ENCODE assay signal across 8 cellular contexts in genomic region chr1:41380979-41381690, GRCh38. TPM values are rescaled to one million over a fixed set of nuclear protein-coding genes. Genes with fewer than 3 reads are reported as not detected.
A peak's percentile ranks its signal among the peaks of the same experiment; 100 is the strongest.
DNase-seq lines count a peak whose midpoint lies in the region; ATAC-seq, FAIRE-seq and TF ChIP-seq lines count a peak whose summit lies in the region.

No MANE protein-coding gene starts in this region.

- TF ChIP-seq CTCF in Peyer's patch (IDR thresholded peaks at IDR 0.05) (no peak), endothelial cell of umbilical vein (IDR thresholded peaks at IDR 0.05; ENCODE audit: extremely low read depth in 1 of 2, insufficient read depth in 1 of 2, low read depth in 1 of 2, low read length in 2 of 2) (no peak), neural cell (IDR thresholded peaks at IDR 0.05; ENCODE audit: poor library complexity, severe bottlenecking) (no peak)

- peak; percentile 24 for DNase-seq in activated naive CD4-positive, alpha-beta T cell treated with Interleukin-2 at 50 U/mL for 16 hours
- no peak for DNase-seq in activated naive CD4-positive, alpha-beta T cell treated with anti-CD3 and anti-CD28 coated beads, Interleukin-2, amount 50 U/mL, for 72 hours (ENCODE audit: low spot score in 2 of 2)
- no peak for DNase-seq in Peyer's patch
- no peak for DNase-seq in endothelial cell of umbilical vein (ENCODE audit: low read depth, low spot score)
- DNase-seq in GOT3 (lab: John Stamatoyannopoulos, UW): no peak

- peak overlapping the region; percentile 46 for H3K9ac ChIP-seq in endothelial cell of umbilical vein (replicated peaks; ENCODE audit: extremely low read depth, insufficient read depth, low read length)
- H3K9ac ChIP-seq in neural cell (ENCODE audit: low read length): no peak overlapping the region

- no peaks in the 10 kb centered on the region for H3K9me1 ChIP-seq in endothelial cell of umbilical vein (replicated peaks; ENCODE audit: control insufficient read depth, extremely low read depth, insufficient read depth, low read length)

- TF ChIP-seq RAD21 in neural cell (conservative IDR thresholded peaks at IDR 0.05): no peak

- no peak for ATAC-seq in activated naive CD4-positive, alpha-beta T cell treated with anti-CD3 and anti-CD28 coated beads, Interleukin-2, amount 50 U/mL, for 72 hours
- ATAC-seq in GM18907 (IDR thresholded peaks at IDR 0.05; ENCODE audit: unreplicated experiment) (no peak), GM21423 (IDR thresholded peaks at IDR 0.05; ENCODE audit: unreplicated experiment) (no peak)

- no TSS peak for BruUV-seq in endothelial cell of umbilical vein (replicated peaks; lab: Mats Ljungman, UMichigan)

- no peak for FAIRE-seq in endothelial cell of umbilical vein (lab: Jason Lieb, UNC)

- CTCF ChIA-PET in endothelial cell of umbilical vein (lab: Charles Lee): interaction anchor here (0.7 to 1.9 kb wide), 5 partner anchors 10 to 98 kb away, joined by 3 to 8 read pairs (median 4); no protein-coding TSS in a partner anchor

- H2AFZ ChIP-seq in endothelial cell of umbilical vein (ENCODE audit: low read depth, low read length) (peak overlapping the region; percentile 78), neural cell (ENCODE audit: low read depth, low read length) (no peak overlapping the region)

- H3K9me3 ChIP-seq in Peyer's patch (no peaks in the 10 kb centered on the region), endothelial cell of umbilical vein (replicated peaks; ENCODE audit: control insufficient read depth, insufficient read depth, low read length) (no peaks in the 10 kb centered on the region), neural cell (ENCODE audit: low read length) (no peaks in the 10 kb centered on the region)

- dilution Hi-C loops in endothelial cell of umbilical vein (cut with MboI; ENCODE audit: extremely low pct_ligation_motif_present, low sequenced_read_pairs): no loop called here

- H3K9me3 Mint-ChIP-seq in activated naive CD4-positive, alpha-beta T cell treated with anti-CD3 and anti-CD28 coated beads, Interleukin-2, amount 50 U/mL, for 72 hours: no peaks in the 10 kb centered on the region

- POLR2A ChIA-PET in endothelial cell of umbilical vein (lab: Charles Lee): no interaction called here

- TF ChIP-seq EP300 in neural cell (conservative IDR thresholded peaks at IDR 0.05; ENCODE audit: poor library complexity, severe bottlenecking): no peak

- H3K36me3 ChIP-seq in Peyer's patch: no peaks in the 10 kb centered on the region
- H3K36me3 ChIP-seq in endothelial cell of umbilical vein (ENCODE audit: control insufficient read depth in 2 of 2, extremely low read depth in 1 of 2, insufficient read depth in 2 of 2, low read length in 2 of 2): no peaks in the 10 kb centered on the region
- H3K36me3 ChIP-seq in neural cell (ENCODE audit: insufficient read depth, low read length): no peaks in the 10 kb centered on the region

- H3K79me2 ChIP-seq in endothelial cell of umbilical vein (ENCODE audit: control insufficient read depth, insufficient read depth, low read length) (no peaks in the 10 kb centered on the region), neural cell (replicated peaks; ENCODE audit: insufficient read depth, low read length) (no peaks in the 10 kb centered on the region)

- no peaks in the 10 kb centered on the region for H4K20me1 ChIP-seq in endothelial cell of umbilical vein (replicated peaks; ENCODE audit: control insufficient read depth, extremely low read depth, insufficient read depth, low read length)
- no peaks in the 10 kb centered on the region for H4K20me1 ChIP-seq in neural cell (ENCODE audit: insufficient read depth)

- H3K27ac ChIP-seq in Peyer's patch (peak overlapping the region; percentile 60 to 92 (median 80)), endothelial cell of umbilical vein (ENCODE audit: insufficient read depth, low read depth, low read length) (no peak overlapping the region), neural cell (ENCODE audit: low read length) (no peak overlapping the region)

- no peak overlapping the region for H3K27ac Mint-ChIP-seq in activated naive CD4-positive, alpha-beta T cell treated with anti-CD3 and anti-CD28 coated beads, Interleukin-2, amount 50 U/mL, for 72 hours

- peak overlapping the region; percentile 56 for H3K4me2 ChIP-seq in endothelial cell of umbilical vein (ENCODE audit: insufficient read depth, low read length)
- H3K4me2 ChIP-seq in neural cell (ENCODE audit: low read length): no peak overlapping the region

- intact Hi-C loops in endothelial cell of umbilical vein (cut with micrococcal nuclease): no loop called here

- H3K4me3 ChIP-seq in Peyer's patch: peak overlapping the region; percentile 38 to 64 (median 54)
- H3K4me3 ChIP-seq in endothelial cell of umbilical vein (replicated peaks in 1 of 3; ENCODE audit: insufficient read depth in 1 of 3, low read depth in 1 of 3, low read length in 3 of 3): peak overlapping the region; percentile 25 to 35 (median 30)
- H3K4me3 ChIP-seq in neural cell (ENCODE audit: low read length): peak overlapping the region; percentile 18

- no peaks in the 10 kb centered on the region for H3F3A ChIP-seq in neural cell (ENCODE audit: insufficient read depth, low read length, poor library complexity, severe bottlenecking)

- H3K36me3 Mint-ChIP-seq in activated naive CD4-positive, alpha-beta T cell treated with anti-CD3 and anti-CD28 coated beads, Interleukin-2, amount 50 U/mL, for 72 hours: peaks cover 0 to 7% of the 10 kb centered on the region in 2 donors

- H3K27me3 ChIP-seq in Peyer's patch: no peaks in the 10 kb centered on the region
- peaks cover 6 to 17% of the 10 kb centered on the region in 2 experiments for H3K27me3 ChIP-seq in endothelial cell of umbilical vein (ENCODE audit: control insufficient read depth in 2 of 2, insufficient read depth in 2 of 2, low read length in 2 of 2)
- H3K27me3 ChIP-seq in neural cell (ENCODE audit: insufficient read depth, low read depth, low read length): peaks cover 67% of the 10 kb centered on the region

- no peaks in the 10 kb centered on the region for H3K9me2 ChIP-seq in neural cell (ENCODE audit: insufficient read depth, low read length)

- H3K4me1 ChIP-seq in Peyer's patch (peaks cover 3 to 18% (median 9%) of the 10 kb centered on the region in 4 donors), endothelial cell of umbilical vein (ENCODE audit: control insufficient read depth, extremely low read depth, insufficient read depth, low read length) (peaks cover 2% of the 10 kb centered on the region)

- TF ChIP-seq POLR2A in Peyer's patch (IDR thresholded peaks at IDR 0.05) (no peak), endothelial cell of umbilical vein (IDR thresholded peaks at IDR 0.05; ENCODE audit: low read depth, low read length) (no peak)

TF ChIP-seq in endothelial cell of umbilical vein, 7 proteins besides CTCF, POLR2A, EP300 and RAD21:
- TF ChIP-seq POLR2AphosphoS5 (IDR thresholded peaks at IDR 0.05; ENCODE audit: insufficient read depth, low read depth, low read length): no peak
- no peak for TF ChIP-seq EZH2 (IDR thresholded peaks at IDR 0.05; ENCODE audit: borderline replicate concordance, low read depth, low read length, severe bottlenecking)
- no peak for TF ChIP-seq JUN (IDR thresholded peaks at IDR 0.05; ENCODE audit: borderline replicate concordance, insufficient read depth, insufficient read length, low read depth)
- TF ChIP-seq FOS (IDR thresholded peaks at IDR 0.05; ENCODE audit: borderline replicate concordance, insufficient read depth, low read length): no peak
- TF ChIP-seq GATA2 (IDR thresholded peaks at IDR 0.05; ENCODE audit: insufficient read depth, insufficient read length, low read depth, low read length): no peak
- TF ChIP-seq MYC (IDR thresholded peaks at IDR 0.05; ENCODE audit: low read depth, low read length): no peak
- TF ChIP-seq MAX (IDR thresholded peaks at IDR 0.05; ENCODE audit: insufficient read depth, insufficient read length): no peak
TF ChIP-seq in endothelial cell of umbilical vein: peak in this region for 0.

TF ChIP-seq in neural cell, 6 proteins besides CTCF, POLR2A, EP300 and RAD21 (continues in another document):
- TF ChIP-seq EZH2 (IDR thresholded peaks at IDR 0.05; ENCODE audit: borderline replicate concordance, insufficient read depth, low read length, poor library complexity, severe bottlenecking): no peak

RNA-seq across cellular contexts. Expression of gene FOXO6, which starts 19.9 kb away (rescaled TPM):
- total RNA-seq in activated naive CD4-positive, alpha-beta T cell treated with anti-CD3 and anti-CD28 coated beads, Interleukin-2, amount 50 U/mL, for 72 hours: under 1 TPM in 1 of 2 donors, not detected in 1; 0.39 TPM
- total RNA-seq in Peyer's patch: 1 to 10 TPM in 1 of 4 donors, under 1 TPM in 1, not detected in 2; 0.53 to 1.1 TPM
- total RNA-seq in endothelial cell of umbilical vein: 0.18 and 0.38 TPM in 2 replicates
- polyA plus RNA-seq in endothelial cell of umbilical vein: 0.04 and 0.05 TPM in 2 replicates
- polyA plus RNA-seq in endothelial cell of umbilical vein (2011; cell fraction: cytosol; rRNA removed): 0.04 TPM in 1 of 2 replicates, not detected in the other
- polyA plus RNA-seq in endothelial cell of umbilical vein (2011; cell fraction: nucleus; rRNA removed): 0.05 TPM in 1 of 2 replicates, not detected in the other
- 0.15 and 0.50 TPM in 2 replicates for polyA plus RNA-seq in endothelial cell of umbilical vein (2012)
- polyA minus RNA-seq in endothelial cell of umbilical vein: 0.19 TPM in 1 of 2 replicates, not detected in the other
- polyA minus RNA-seq in endothelial cell of umbilical vein (2011; cell fraction: cytosol; rRNA and poly(A)+ RNA removed): 0.82 TPM
- 0.43 TPM in 1 of 2 replicates, not detected in the other for polyA minus RNA-seq in endothelial cell of umbilical vein (2011; cell fraction: nucleus; rRNA and poly(A)+ RNA removed)
- polyA plus RNA-seq in neural cell: 0.59 and 3.2 TPM in 2 replicates
- polyA minus RNA-seq in neural cell: 3.5 and 3.9 TPM in 2 replicates

Comparison
In these comparisons a context has a peak if more than half of its experiments do, and no peak if none do; other contexts are left out.
1. H3K27ac ChIP-seq: peak in Peyer's patch (4 of 4); none in endothelial cell of umbilical vein (single experiment) and neural cell (single experiment).
2. Peak in every context shown above with its lines, with median percentiles within 50 percentile points of each other: H3K4me3 ChIP-seq.